ENCODE assay signal across 2 cellular contexts in the genomic region with DNA sequence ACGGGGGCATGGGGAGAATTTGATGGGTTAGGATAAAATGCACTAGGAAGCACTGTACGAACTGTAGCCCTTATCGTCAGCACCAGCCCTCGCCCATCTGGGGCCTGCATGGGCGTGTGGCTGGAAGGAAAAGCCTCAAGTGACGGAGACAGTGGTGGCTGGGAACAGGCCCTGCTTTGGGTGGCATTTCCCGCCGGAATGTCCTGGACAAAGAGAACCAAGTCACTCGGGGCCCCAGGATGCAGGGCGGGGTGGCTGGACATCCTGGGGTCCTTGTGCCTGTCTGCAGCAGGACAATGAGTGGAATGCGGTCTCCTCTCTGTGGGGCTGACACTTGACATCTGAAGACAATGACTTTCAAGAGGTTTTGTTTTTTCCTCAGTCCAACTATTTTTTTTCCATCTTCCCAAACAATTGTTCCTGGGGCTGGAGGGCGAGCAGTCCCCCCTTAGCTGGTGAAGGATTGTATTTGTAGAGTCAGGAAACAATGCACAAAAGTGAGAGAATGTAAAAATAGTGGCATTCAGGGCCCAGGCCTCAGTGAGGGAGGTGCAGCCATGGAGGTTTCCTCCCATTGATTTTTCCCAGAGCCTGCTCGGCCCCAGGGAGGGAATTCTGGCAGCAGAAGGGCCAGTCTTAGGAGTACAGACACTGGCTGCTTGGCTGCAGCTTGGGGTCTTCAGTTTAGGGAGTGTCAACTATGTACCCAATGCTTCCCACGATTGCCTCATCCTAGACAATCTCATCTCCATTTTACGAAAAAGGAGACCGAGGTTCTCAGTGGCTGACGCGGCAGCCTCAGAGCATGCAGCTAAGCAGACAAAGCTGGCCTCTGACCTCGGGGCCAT.
TF ChIP-seq lines count a peak whose summit lies in the region.

No MANE protein-coding gene starts in this region.

TF ChIP-seq in endothelial cell of umbilical vein, 7 proteins besides CTCF, POLR2A, EP300 and RAD21 (continued from another document):
- TF ChIP-seq POLR2AphosphoS5 (IDR thresholded peaks at IDR 0.05; ENCODE audit: insufficient read depth, low read depth, low read length), result no peak
- TF ChIP-seq GATA2 (IDR thresholded peaks at IDR 0.05; ENCODE audit: insufficient read depth, insufficient read length, low read depth, low read length), result no peak
- no peak for TF ChIP-seq EZH2 (IDR thresholded peaks at IDR 0.05; ENCODE audit: borderline replicate concordance, low read depth, low read length, severe bottlenecking)

TF ChIP-seq in SK-N-SH treated with all-trans-retinoic acid at 6 μM for 48 hours, 23 proteins besides CTCF, POLR2A, EP300 and RAD21 (continued from another document):
- TF ChIP-seq CSRNP3 (CRISPR knock-in tag; IDR thresholded peaks at IDR 0.05) (no peak), PATZ1 (CRISPR knock-in tag; IDR thresholded peaks at IDR 0.05; ENCODE audit: borderline replicate concordance) (no peak), ZNF8 (CRISPR knock-in tag; IDR thresholded peaks at IDR 0.05) (no peak), POU6F1 (CRISPR knock-in tag; IDR thresholded peaks at IDR 0.05; ENCODE audit: borderline replicate concordance, low read depth) (no peak), TOX (CRISPR knock-in tag; IDR thresholded peaks at IDR 0.05; ENCODE audit: borderline replicate concordance) (no peak), RARB (CRISPR knock-in tag; IDR thresholded peaks at IDR 0.05) (no peak), ZFP3 (CRISPR knock-in tag; IDR thresholded peaks at IDR 0.05) (no peak), ZNF565 (CRISPR knock-in tag; conservative IDR thresholded peaks at IDR 0.05; ENCODE audit: low read depth) (no peak), GLIS3 (CRISPR knock-in tag; IDR thresholded peaks at IDR 0.05) (no peak), TCF4 (CRISPR knock-in tag; IDR thresholded peaks at IDR 0.05; ENCODE audit: borderline replicate concordance) (no peak), OSR1 (CRISPR knock-in tag; IDR thresholded peaks at IDR 0.05) (no peak), ZNF70 (CRISPR knock-in tag; IDR thresholded peaks at IDR 0.05) (no peak), SNAI2 (CRISPR knock-in tag; IDR thresholded peaks at IDR 0.05) (no peak), ARNTL (CRISPR knock-in tag; IDR thresholded peaks at IDR 0.05; ENCODE audit: borderline replicate concordance, low read depth) (no peak), ISL1 (CRISPR knock-in tag; IDR thresholded peaks at IDR 0.05) (no peak), BACH2 (CRISPR knock-in tag; IDR thresholded peaks at IDR 0.05; ENCODE audit: borderline replicate concordance) (no peak)
- TF ChIP-seq, protein P1, sequence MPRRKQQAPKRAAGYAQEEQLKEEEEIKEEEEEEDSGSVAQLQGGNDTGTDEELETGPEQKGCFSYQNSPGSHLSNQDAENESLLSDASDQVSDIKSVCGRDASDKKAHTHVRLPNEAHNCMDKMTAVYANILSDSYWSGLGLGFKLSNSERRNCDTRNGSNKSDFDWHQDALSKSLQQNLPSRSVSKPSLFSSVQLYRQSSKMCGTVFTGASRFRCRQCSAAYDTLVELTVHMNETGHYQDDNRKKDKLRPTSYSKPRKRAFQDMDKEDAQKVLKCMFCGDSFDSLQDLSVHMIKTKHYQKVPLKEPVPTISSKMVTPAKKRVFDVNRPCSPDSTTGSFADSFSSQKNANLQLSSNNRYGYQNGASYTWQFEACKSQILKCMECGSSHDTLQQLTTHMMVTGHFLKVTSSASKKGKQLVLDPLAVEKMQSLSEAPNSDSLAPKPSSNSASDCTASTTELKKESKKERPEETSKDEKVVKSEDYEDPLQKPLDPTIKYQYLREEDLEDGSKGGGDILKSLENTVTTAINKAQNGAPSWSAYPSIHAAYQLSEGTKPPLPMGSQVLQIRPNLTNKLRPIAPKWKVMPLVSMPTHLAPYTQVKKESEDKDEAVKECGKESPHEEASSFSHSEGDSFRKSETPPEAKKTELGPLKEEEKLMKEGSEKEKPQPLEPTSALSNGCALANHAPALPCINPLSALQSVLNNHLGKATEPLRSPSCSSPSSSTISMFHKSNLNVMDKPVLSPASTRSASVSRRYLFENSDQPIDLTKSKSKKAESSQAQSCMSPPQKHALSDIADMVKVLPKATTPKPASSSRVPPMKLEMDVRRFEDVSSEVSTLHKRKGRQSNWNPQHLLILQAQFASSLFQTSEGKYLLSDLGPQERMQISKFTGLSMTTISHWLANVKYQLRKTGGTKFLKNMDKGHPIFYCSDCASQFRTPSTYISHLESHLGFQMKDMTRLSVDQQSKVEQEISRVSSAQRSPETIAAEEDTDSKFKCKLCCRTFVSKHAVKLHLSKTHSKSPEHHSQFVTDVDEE (CRISPR knock-in tag; IDR thresholded peaks at IDR 0.05), result no peak
